2 cellular contexts compared by ENCODE assay signal in genomic region chr1:88737338-88737927, GRCh38.
TF ChIP-seq lines count a peak whose summit lies in the region.

No MANE protein-coding gene starts in this region.

TF ChIP-seq in K562, 482 proteins besides CTCF, POLR2A, EP300 and RAD21:
- no peak for TF ChIP-seq ZFX (CRISPR knock-in tag; IDR thresholded peaks at IDR 0.05)
- no peak for TF ChIP-seq NKRF (IDR thresholded peaks at IDR 0.05; ENCODE audit: borderline replicate concordance)
- TF ChIP-seq ZNF695 (CRISPR knock-in tag; IDR thresholded peaks at IDR 0.05): no peak
- TF ChIP-seq ZNF586 (CRISPR knock-in tag; conservative IDR thresholded peaks at IDR 0.05): no peak
- TF ChIP-seq CBX8 (IDR thresholded peaks at IDR 0.05; ENCODE audit: borderline replicate concordance, extremely low read depth, low read depth, low read length, poor library complexity, severe bottlenecking): no peak
- no peak for TF ChIP-seq IFI16 (CRISPR knock-in tag; IDR thresholded peaks at IDR 0.05)
- TF ChIP-seq PHF20 (IDR thresholded peaks at IDR 0.05; ENCODE audit: partially characterized antibody): no peak
- no peak for TF ChIP-seq CBFA2T3 (IDR thresholded peaks at IDR 0.05)
- TF ChIP-seq RB1 (IDR thresholded peaks at IDR 0.05; ENCODE audit: low read depth): no peak
- TF ChIP-seq CCAR2 (IDR thresholded peaks at IDR 0.05; ENCODE audit: low read depth, low read length): no peak

TF ChIP-seq in HepG2, 621 proteins besides CTCF, POLR2A, EP300 and RAD21:
- no peak for TF ChIP-seq ZBTB44 (CRISPR knock-in tag; IDR thresholded peaks at IDR 0.05)
